Comparison of ENCODE assay signal across 16 cellular contexts in genomic region chr13:20873348-20873747, GRCh38. TPM values are rescaled to one million over a fixed set of nuclear protein-coding genes. Genes with fewer than 3 reads are reported as not detected.
DNase-seq lines count a peak whose midpoint lies in the region; ATAC-seq and TF ChIP-seq lines count a peak whose summit lies in the region.
"Had no signal": no experiment of that assay in that cellular context is flagged by ENCODE, and none has a peak within 500 bp of the region (broad histone marks: within the 10 kb centered on the region; RNA-seq: fewer than 3 reads in every experiment).

No MANE protein-coding gene starts in this region.

- no peak overlapping the region for H2BK12ac ChIP-seq in mesenchymal stem cell (ENCODE audit: low read length in 2 of 2)

- no peaks in the 10 kb centered on the region for H3K9me3 ChIP-seq in mesenchymal stem cell (ENCODE audit: control insufficient read depth, low read length)
- H3K9me3 ChIP-seq: SJSA1 had no signal

- H2BK5ac ChIP-seq in mesenchymal stem cell (ENCODE audit: low read depth, low read length, poor library complexity, severe bottlenecking) = no peak overlapping the region

- no peak overlapping the region for H3K4ac ChIP-seq in mesenchymal stem cell (ENCODE audit: low read depth in 1 of 2, low read length in 2 of 2)

- H3K36me3 ChIP-seq in mesenchymal stem cell (ENCODE audit: control insufficient read depth in 1 of 2, insufficient read depth in 2 of 2, low read depth in 1 of 2, low read length in 2 of 2) = no peaks in the 10 kb centered on the region
- H3K36me3 ChIP-seq: SJSA1 had no signal

- H3K18ac ChIP-seq in mesenchymal stem cell (ENCODE audit: low read depth in 1 of 2, low read length in 2 of 2) = no peak overlapping the region

- H2AFZ ChIP-seq in mesenchymal stem cell (ENCODE audit: low read depth, low read length) = no peak overlapping the region

- peaks cover 10% of the 10 kb centered on the region for H3K4me1 ChIP-seq in mesenchymal stem cell (ENCODE audit: control insufficient read depth, insufficient read depth, low read depth, low read length)
- H3K4me1 ChIP-seq: SJSA1 had no signal

- no peak for ATAC-seq in HG03095 (IDR thresholded peaks at IDR 0.05; ENCODE audit: unreplicated experiment)
- ATAC-seq in GM21381 (IDR thresholded peaks at IDR 0.05; ENCODE audit: unreplicated experiment) = no peak
- no peak for ATAC-seq in GM18520 (IDR thresholded peaks at IDR 0.05; ENCODE audit: unreplicated experiment)
- ATAC-seq: activated CD4-positive, CD25-positive, alpha-beta regulatory T cell treated with anti-CD3 and anti-CD28 coated beads, Interleukin-2, amount 50 U/mL, for 24 hours; stimulated activated naive CD8-positive, alpha-beta T cell treated with anti-CD3 and anti-CD28 coated beads, Interleukin-15, amount 100 ng/mL, for 72 hours had no signal

- no peak overlapping the region for H2BK15ac ChIP-seq in mesenchymal stem cell (ENCODE audit: low read depth, poor library complexity, severe bottlenecking)

- no peaks in the 10 kb centered on the region for H3K27me3 ChIP-seq in mesenchymal stem cell (ENCODE audit: control insufficient read depth in 1 of 2, insufficient read depth in 1 of 2, low read length in 2 of 2)
- H3K27me3 ChIP-seq: SJSA1 had no signal

- H4K8ac ChIP-seq in mesenchymal stem cell (ENCODE audit: low read length) = no peak overlapping the region

- no peak overlapping the region for H3K9ac ChIP-seq in mesenchymal stem cell (ENCODE audit: low read length)

- H4K91ac ChIP-seq in mesenchymal stem cell (ENCODE audit: low read length) = no peak overlapping the region

- no peak overlapping the region for H2BK120ac ChIP-seq in mesenchymal stem cell (ENCODE audit: low read depth, low read length)

- no peak overlapping the region for H3K14ac ChIP-seq in mesenchymal stem cell (ENCODE audit: low read length in 2 of 2)

- no peak overlapping the region for H3K23ac ChIP-seq in mesenchymal stem cell (ENCODE audit: low read length in 2 of 2)

- no peak overlapping the region for H2AK5ac ChIP-seq in mesenchymal stem cell (ENCODE audit: low read length, severe bottlenecking)

- DNase-seq in EH (ENCODE audit: low read depth) (peak; percentile 71), M059J (ENCODE audit: low read depth) (peak; percentile 71), cardiac fibroblast (ENCODE audit: low read depth in 2 of 2) (peak; percentile 21 to 52), mesenchymal stem cell (peak; percentile 57), T1000 (lab: John Stamatoyannopoulos, UW) (no peak)
- DNase-seq: activated T-cell treated with anti-CD3 and anti-CD28 coated beads, Interleukin-2, amount 50 U/mL, for 24 hours; CD4-positive, CD25-positive, alpha-beta regulatory T cell; NCI-H1105; NCI-H526 treated with DMSO at 0.1 percent for 48 hours; stimulated activated CD4-positive, alpha-beta T cell treated with anti-CD3 and anti-CD28 coated beads, Interleukin-4, amount 100 ng/mL, for 24 hours; stimulated activated naive CD8-positive, alpha-beta T cell treated with anti-CD3 and anti-CD28 coated beads, Interleukin-15, amount 100 ng/mL, for 72 hours had no signal

- H3K27ac ChIP-seq in mesenchymal stem cell (ENCODE audit: low read length, poor library complexity, severe bottlenecking) = no peak overlapping the region
- H3K27ac ChIP-seq: SJSA1 had no signal

- H3K4me3 ChIP-seq in cardiac fibroblast (replicated peaks in 1 of 2; ENCODE audit: low read depth in 2 of 2, low read length in 2 of 2) (no peak overlapping the region), mesenchymal stem cell (ENCODE audit: insufficient read depth in 1 of 2, low read depth in 1 of 2, low read length in 2 of 2) (no peak overlapping the region)
- H3K4me3 ChIP-seq: SJSA1 had no signal

- 55% methylated on average over 3 of the region's 3 CpGs for WGBS in mesenchymal stem cell

- TF ChIP-seq CTCF in cardiac fibroblast (IDR thresholded peaks at IDR 0.05; ENCODE audit: low read depth, low read length) = no peak

- no peak overlapping the region for H3K4me2 ChIP-seq in mesenchymal stem cell (ENCODE audit: low read length, poor library complexity, severe bottlenecking)

- peaks cover 14% of the 10 kb centered on the region for H3K79me1 ChIP-seq in mesenchymal stem cell (replicated peaks; ENCODE audit: low read length, poor library complexity, severe bottlenecking)

RNA-seq across cellular contexts. Expression of gene XPO4, which starts 29.2 kb away (rescaled TPM):
- total RNA-seq in M059J (2014; rRNA removed; shearing (Covaris generic)) = 11.1 and 19.7 TPM in 2 replicates
- polyA plus RNA-seq in mesenchymal stem cell (2013, experiment 1 of 2) = 6.0 TPM
- polyA plus RNA-seq in mesenchymal stem cell (2013, experiment 2 of 2) = 6.0 TPM
